ENCODE assay signal across 8 cellular contexts in the genomic region with DNA sequence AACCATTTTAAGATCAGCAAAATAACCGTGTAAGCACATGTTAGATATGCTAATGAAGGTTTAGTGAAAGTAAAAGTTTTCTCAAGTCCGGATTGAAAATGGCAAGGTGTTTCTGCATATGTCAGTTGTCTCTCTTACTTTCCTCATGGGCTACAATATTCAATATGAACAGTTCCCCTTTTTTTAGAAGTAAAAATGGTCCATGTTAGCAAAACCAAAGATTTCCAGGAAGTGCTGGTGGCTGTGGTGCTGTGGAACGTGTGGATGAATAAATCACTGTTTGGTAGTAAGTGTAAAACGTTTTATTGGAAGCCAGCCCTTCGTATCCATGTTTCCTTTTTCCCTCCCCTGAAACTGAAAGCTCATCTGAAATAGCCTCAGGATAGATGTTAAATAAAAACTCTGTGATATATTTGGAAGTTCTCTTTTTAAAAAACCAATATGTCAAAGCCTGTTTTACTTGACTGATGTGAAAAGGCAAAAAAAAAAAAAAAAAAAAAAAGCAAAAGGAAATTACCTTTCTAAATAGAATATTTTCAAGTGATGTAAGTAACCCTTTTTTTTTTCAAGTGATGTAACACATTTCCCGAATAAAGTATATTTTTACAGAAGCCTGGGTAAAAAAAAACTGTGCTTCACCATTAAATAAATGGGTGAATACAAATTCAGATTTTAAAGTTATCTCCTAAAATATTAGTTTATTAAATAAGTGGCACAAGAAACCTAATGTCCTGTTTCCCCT. TPM values are rescaled to one million over a fixed set of nuclear protein-coding genes. Genes with fewer than 3 reads are reported as not detected.
A peak's percentile ranks its signal among the peaks of the same experiment; 100 is the strongest.
DNase-seq lines count a peak whose midpoint lies in the region; ATAC-seq and TF ChIP-seq lines count a peak whose summit lies in the region.

No MANE protein-coding gene starts in this region.

- H3K4me3 ChIP-seq in coronary artery: peak overlapping the region; percentile 13

- no peaks in the 10 kb centered on the region for H3K36me3 Mint-ChIP-seq in chondrocyte (ENCODE audit: low read depth)

- DNase-seq in coronary artery (ENCODE audit: low spot score): no peak
- peak; percentile 66 for DNase-seq in pons (ENCODE audit: low spot score)
- no peak for DNase-seq in stimulated activated CD4-positive, alpha-beta T cell treated with anti-CD3 and anti-CD28 coated beads, Interleukin-4, amount 100 ng/mL, for 24 hours
- DNase-seq in chondrocyte (ENCODE audit: low spot score): no peak
- DNase-seq in DMS79 (lab: John Stamatoyannopoulos, UW): no peak

- H3K9me3 Mint-ChIP-seq in chondrocyte (ENCODE audit: low read depth): no peaks in the 10 kb centered on the region

- peaks cover 4% of the 10 kb centered on the region for H3K4me1 Mint-ChIP-seq in chondrocyte (ENCODE audit: low read depth)

- TF ChIP-seq CTCF in coronary artery (IDR thresholded peaks at IDR 0.05) (no peak), chondrocyte (IDR thresholded peaks at IDR 0.05) (no peak)

- peak; percentile 46 for ATAC-seq in GM19324 (IDR thresholded peaks at IDR 0.05; ENCODE audit: low FRiP score, unreplicated experiment)
- ATAC-seq in HG03342 (IDR thresholded peaks at IDR 0.05; ENCODE audit: unreplicated experiment): peak; percentile 62
- no peak for ATAC-seq in esophagus mucosa

- H3K27me3 Mint-ChIP-seq in chondrocyte (ENCODE audit: low read depth): no peaks in the 10 kb centered on the region

- H3K27ac ChIP-seq in coronary artery: peak overlapping the region in 1 of 2 donors; percentile 0

- H3K4me3 Mint-ChIP-seq in chondrocyte (ENCODE audit: unreplicated experiment): no peak overlapping the region

- H3K27ac Mint-ChIP-seq in chondrocyte (ENCODE audit: unreplicated experiment): no peak overlapping the region

RNA-seq across cellular contexts. Expression of a gene that starts 41.9 kb away (rescaled TPM):
- total RNA-seq in esophagus mucosa: 34.2 TPM
- 0.87 to 3.7 TPM (median 1.8 TPM) in 3 replicates for total RNA-seq in chondrocyte
